ENCODE assay signal across 1 cellular context in the genomic region with DNA sequence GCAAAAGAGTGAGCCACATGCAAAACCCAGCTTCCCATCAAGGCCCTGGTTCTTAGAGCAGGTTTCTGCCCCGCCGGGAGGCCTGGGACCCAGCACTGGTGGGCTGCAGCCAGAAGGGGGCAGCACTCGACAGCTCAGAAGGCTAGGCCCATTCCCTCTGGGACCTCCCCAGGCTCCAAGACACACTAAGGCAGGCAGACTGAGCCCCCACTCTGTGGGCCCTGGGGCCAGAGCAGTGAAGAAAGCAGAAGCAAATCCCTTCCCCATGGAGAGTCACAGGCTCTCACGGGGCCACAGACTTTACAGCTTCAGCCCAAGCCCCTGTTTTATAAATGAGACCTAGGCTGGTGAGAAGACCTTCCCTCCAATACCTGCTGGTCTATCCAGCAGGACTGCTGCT.
A peak's percentile ranks its signal among the peaks of the same experiment; 100 is the strongest.
TF ChIP-seq lines count a peak whose summit lies in the region.

No MANE protein-coding gene starts in this region.

TF ChIP-seq in HepG2, 621 proteins besides CTCF, POLR2A, EP300 and RAD21 (continued from another document and continues in another):
- TF ChIP-seq HNF4G (IDR thresholded peaks at IDR 0.05; ENCODE audit: borderline replicate concordance, low read depth, low read length) (no peak), HNF4G (CRISPR knock-in tag; IDR thresholded peaks at IDR 0.05; ENCODE audit: borderline replicate concordance, low read depth) (no peak), ZNF549 (CRISPR knock-in tag; IDR thresholded peaks at IDR 0.05) (no peak), REXO4 (CRISPR knock-in tag; IDR thresholded peaks at IDR 0.05; ENCODE audit: borderline replicate concordance) (no peak), SP2 (CRISPR knock-in tag; IDR thresholded peaks at IDR 0.05) (no peak), MXI1 (IDR thresholded peaks at IDR 0.05; ENCODE audit: borderline replicate concordance, low read depth, low read length) (no peak), ZFP41 (CRISPR knock-in tag; IDR thresholded peaks at IDR 0.05; ENCODE audit: borderline replicate concordance) (no peak), CBFB (CRISPR knock-in tag; IDR thresholded peaks at IDR 0.05) (no peak), ZNF746 (CRISPR knock-in tag; IDR thresholded peaks at IDR 0.05) (no peak), LCORL (IDR thresholded peaks at IDR 0.05) (no peak), LCORL (CRISPR knock-in tag; IDR thresholded peaks at IDR 0.05) (no peak), FOSL2 (CRISPR knock-in tag; IDR thresholded peaks at IDR 0.05) (no peak), ZNF337 (CRISPR knock-in tag; IDR thresholded peaks at IDR 0.05; ENCODE audit: borderline replicate concordance, low read depth) (no peak), ZNF879 (CRISPR knock-in tag; IDR thresholded peaks at IDR 0.05) (no peak), KLF16 (CRISPR knock-in tag; IDR thresholded peaks at IDR 0.05) (no peak), NFE2L2 (IDR thresholded peaks at IDR 0.05; ENCODE audit: low read length) (no peak), FLYWCH1 (CRISPR knock-in tag; IDR thresholded peaks at IDR 0.05) (no peak), FIP1L1 (IDR thresholded peaks at IDR 0.05; ENCODE audit: borderline replicate concordance, insufficient read depth, low read depth, low read length) (no peak), SNAI1 (CRISPR knock-in tag; IDR thresholded peaks at IDR 0.05; ENCODE audit: borderline replicate concordance) (no peak), ATF1 (CRISPR knock-in tag; IDR thresholded peaks at IDR 0.05) (no peak), TP53 (CRISPR knock-in tag; conservative IDR thresholded peaks at IDR 0.05) (no peak), BHLHE40 (IDR thresholded peaks at IDR 0.05; ENCODE audit: low read length) (0 out of 2 replicates have a peak, but pooled peaks have one; percentile 13), SSRP1 (CRISPR knock-in tag; IDR thresholded peaks at IDR 0.05) (no peak)
- TF ChIP-seq, protein P1, sequence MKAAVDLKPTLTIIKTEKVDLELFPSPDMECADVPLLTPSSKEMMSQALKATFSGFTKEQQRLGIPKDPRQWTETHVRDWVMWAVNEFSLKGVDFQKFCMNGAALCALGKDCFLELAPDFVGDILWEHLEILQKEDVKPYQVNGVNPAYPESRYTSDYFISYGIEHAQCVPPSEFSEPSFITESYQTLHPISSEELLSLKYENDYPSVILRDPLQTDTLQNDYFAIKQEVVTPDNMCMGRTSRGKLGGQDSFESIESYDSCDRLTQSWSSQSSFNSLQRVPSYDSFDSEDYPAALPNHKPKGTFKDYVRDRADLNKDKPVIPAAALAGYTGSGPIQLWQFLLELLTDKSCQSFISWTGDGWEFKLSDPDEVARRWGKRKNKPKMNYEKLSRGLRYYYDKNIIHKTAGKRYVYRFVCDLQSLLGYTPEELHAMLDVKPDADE (CRISPR knock-in tag; IDR thresholded peaks at IDR 0.05) = no peak
- TF ChIP-seq, protein P2, sequence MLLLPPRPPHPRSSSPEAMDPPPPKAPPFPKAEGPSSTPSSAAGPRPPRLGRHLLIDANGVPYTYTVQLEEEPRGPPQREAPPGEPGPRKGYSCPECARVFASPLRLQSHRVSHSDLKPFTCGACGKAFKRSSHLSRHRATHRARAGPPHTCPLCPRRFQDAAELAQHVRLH (CRISPR knock-in tag; IDR thresholded peaks at IDR 0.05; ENCODE audit: borderline replicate concordance, low read depth) = no peak
- TF ChIP-seq, protein P3, sequence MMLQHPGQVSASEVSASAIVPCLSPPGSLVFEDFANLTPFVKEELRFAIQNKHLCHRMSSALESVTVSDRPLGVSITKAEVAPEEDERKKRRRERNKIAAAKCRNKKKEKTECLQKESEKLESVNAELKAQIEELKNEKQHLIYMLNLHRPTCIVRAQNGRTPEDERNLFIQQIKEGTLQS (CRISPR knock-in tag; IDR thresholded peaks at IDR 0.05) = no peak
- TF ChIP-seq, protein P4, sequence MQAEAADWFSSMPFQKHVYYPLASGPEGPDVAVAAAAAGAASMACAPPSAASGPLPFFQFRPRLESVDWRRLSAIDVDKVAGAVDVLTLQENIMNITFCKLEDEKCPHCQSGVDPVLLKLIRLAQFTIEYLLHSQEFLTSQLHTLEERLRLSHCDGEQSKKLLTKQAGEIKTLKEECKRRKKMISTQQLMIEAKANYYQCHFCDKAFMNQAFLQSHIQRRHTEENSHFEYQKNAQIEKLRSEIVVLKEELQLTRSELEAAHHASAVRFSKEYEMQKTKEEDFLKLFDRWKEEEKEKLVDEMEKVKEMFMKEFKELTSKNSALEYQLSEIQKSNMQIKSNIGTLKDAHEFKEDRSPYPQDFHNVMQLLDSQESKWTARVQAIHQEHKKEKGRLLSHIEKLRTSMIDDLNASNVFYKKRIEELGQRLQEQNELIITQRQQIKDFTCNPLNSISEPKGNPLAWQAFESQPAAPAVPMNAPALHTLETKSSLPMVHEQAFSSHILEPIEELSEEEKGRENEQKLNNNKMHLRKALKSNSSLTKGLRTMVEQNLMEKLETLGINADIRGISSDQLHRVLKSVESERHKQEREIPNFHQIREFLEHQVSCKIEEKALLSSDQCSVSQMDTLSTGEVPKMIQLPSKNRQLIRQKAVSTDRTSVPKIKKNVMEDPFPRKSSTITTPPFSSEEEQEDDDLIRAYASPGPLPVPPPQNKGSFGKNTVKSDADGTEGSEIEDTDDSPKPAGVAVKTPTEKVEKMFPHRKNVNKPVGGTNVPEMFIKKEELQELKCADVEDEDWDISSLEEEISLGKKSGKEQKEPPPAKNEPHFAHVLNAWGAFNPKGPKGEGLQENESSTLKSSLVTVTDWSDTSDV (CRISPR knock-in tag; IDR thresholded peaks at IDR 0.05) = no peak
- TF ChIP-seq, protein P5, sequence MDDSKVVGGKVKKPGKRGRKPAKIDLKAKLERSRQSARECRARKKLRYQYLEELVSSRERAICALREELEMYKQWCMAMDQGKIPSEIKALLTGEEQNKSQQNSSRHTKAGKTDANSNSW (CRISPR knock-in tag; IDR thresholded peaks at IDR 0.05; ENCODE audit: borderline replicate concordance) = no peak
- TF ChIP-seq, protein P6, sequence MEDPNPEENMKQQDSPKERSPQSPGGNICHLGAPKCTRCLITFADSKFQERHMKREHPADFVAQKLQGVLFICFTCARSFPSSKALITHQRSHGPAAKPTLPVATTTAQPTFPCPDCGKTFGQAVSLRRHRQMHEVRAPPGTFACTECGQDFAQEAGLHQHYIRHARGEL (CRISPR knock-in tag; IDR thresholded peaks at IDR 0.05) = no peak
- TF ChIP-seq, protein P7, sequence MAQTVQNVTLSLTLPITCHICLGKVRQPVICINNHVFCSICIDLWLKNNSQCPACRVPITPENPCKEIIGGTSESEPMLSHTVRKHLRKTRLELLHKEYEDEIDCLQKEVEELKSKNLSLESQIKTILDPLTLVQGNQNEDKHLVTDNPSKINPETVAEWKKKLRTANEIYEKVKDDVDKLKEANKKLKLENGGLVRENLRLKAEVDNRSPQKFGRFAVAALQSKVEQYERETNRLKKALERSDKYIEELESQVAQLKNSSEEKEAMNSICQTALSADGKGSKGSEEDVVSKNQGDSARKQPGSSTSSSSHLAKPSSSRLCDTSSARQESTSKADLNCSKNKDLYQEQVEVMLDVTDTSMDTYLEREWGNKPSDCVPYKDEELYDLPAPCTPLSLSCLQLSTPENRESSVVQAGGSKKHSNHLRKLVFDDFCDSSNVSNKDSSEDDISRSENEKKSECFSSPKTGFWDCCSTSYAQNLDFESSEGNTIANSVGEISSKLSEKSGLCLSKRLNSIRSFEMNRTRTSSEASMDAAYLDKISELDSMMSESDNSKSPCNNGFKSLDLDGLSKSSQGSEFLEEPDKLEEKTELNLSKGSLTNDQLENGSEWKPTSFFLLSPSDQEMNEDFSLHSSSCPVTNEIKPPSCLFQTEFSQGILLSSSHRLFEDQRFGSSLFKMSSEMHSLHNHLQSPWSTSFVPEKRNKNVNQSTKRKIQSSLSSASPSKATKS (CRISPR knock-in tag; IDR thresholded peaks at IDR 0.05) = no peak
- TF ChIP-seq, protein P8, sequence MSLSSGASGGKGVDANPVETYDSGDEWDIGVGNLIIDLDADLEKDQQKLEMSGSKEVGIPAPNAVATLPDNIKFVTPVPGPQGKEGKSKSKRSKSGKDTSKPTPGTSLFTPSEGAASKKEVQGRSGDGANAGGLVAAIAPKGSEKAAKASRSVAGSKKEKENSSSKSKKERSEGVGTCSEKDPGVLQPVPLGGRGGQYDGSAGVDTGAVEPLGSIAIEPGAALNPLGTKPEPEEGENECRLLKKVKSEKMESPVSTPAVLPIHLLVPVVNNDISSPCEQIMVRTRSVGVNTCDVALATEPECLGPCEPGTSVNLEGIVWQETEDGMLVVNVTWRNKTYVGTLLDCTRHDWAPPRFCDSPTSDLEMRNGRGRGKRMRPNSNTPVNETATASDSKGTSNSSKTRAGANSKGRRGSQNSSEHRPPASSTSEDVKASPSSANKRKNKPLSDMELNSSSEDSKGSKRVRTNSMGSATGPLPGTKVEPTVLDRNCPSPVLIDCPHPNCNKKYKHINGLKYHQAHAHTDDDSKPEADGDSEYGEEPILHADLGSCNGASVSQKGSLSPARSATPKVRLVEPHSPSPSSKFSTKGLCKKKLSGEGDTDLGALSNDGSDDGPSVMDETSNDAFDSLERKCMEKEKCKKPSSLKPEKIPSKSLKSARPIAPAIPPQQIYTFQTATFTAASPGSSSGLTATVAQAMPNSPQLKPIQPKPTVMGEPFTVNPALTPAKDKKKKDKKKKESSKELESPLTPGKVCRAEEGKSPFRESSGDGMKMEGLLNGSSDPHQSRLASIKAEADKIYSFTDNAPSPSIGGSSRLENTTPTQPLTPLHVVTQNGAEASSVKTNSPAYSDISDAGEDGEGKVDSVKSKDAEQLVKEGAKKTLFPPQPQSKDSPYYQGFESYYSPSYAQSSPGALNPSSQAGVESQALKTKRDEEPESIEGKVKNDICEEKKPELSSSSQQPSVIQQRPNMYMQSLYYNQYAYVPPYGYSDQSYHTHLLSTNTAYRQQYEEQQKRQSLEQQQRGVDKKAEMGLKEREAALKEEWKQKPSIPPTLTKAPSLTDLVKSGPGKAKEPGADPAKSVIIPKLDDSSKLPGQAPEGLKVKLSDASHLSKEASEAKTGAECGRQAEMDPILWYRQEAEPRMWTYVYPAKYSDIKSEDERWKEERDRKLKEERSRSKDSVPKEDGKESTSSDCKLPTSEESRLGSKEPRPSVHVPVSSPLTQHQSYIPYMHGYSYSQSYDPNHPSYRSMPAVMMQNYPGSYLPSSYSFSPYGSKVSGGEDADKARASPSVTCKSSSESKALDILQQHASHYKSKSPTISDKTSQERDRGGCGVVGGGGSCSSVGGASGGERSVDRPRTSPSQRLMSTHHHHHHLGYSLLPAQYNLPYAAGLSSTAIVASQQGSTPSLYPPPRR (CRISPR knock-in tag; IDR thresholded peaks at IDR 0.05; ENCODE audit: borderline replicate concordance) = no peak
- TF ChIP-seq, protein P9, sequence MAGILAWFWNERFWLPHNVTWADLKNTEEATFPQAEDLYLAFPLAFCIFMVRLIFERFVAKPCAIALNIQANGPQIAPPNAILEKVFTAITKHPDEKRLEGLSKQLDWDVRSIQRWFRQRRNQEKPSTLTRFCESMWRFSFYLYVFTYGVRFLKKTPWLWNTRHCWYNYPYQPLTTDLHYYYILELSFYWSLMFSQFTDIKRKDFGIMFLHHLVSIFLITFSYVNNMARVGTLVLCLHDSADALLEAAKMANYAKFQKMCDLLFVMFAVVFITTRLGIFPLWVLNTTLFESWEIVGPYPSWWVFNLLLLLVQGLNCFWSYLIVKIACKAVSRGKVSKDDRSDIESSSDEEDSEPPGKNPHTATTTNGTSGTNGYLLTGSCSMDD (CRISPR knock-in tag; IDR thresholded peaks at IDR 0.05) = no peak
- TF ChIP-seq, protein P10, sequence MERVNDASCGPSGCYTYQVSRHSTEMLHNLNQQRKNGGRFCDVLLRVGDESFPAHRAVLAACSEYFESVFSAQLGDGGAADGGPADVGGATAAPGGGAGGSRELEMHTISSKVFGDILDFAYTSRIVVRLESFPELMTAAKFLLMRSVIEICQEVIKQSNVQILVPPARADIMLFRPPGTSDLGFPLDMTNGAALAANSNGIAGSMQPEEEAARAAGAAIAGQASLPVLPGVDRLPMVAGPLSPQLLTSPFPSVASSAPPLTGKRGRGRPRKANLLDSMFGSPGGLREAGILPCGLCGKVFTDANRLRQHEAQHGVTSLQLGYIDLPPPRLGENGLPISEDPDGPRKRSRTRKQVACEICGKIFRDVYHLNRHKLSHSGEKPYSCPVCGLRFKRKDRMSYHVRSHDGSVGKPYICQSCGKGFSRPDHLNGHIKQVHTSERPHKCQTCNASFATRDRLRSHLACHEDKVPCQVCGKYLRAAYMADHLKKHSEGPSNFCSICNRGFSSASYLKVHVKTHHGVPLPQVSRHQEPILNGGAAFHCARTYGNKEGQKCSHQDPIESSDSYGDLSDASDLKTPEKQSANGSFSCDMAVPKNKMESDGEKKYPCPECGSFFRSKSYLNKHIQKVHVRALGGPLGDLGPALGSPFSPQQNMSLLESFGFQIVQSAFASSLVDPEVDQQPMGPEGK (CRISPR knock-in tag; IDR thresholded peaks at IDR 0.05) = no peak
- TF ChIP-seq, protein P11, sequence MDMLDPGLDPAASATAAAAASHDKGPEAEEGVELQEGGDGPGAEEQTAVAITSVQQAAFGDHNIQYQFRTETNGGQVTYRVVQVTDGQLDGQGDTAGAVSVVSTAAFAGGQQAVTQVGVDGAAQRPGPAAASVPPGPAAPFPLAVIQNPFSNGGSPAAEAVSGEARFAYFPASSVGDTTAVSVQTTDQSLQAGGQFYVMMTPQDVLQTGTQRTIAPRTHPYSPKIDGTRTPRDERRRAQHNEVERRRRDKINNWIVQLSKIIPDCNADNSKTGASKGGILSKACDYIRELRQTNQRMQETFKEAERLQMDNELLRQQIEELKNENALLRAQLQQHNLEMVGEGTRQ (IDR thresholded peaks at IDR 0.05; ENCODE audit: low read depth, low read length) = no peak
- TF ChIP-seq, protein P11 (CRISPR knock-in tag; IDR thresholded peaks at IDR 0.05; ENCODE audit: borderline replicate concordance) = no peak
- TF ChIP-seq, protein P12, sequence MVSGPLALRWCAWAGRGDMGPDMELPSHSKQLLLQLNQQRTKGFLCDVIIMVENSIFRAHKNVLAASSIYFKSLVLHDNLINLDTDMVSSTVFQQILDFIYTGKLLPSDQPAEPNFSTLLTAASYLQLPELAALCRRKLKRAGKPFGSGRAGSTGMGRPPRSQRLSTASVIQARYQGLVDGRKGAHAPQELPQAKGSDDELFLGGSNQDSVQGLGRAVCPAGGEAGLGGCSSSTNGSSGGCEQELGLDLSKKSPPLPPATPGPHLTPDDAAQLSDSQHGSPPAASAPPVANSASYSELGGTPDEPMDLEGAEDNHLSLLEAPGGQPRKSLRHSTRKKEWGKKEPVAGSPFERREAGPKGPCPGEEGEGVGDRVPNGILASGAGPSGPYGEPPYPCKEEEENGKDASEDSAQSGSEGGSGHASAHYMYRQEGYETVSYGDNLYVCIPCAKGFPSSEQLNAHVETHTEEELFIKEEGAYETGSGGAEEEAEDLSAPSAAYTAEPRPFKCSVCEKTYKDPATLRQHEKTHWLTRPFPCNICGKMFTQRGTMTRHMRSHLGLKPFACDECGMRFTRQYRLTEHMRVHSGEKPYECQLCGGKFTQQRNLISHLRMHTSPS (CRISPR knock-in tag; IDR thresholded peaks at IDR 0.05; ENCODE audit: low read depth) = no peak
